In genomic region chr14:52266179-52266578, GRCh38 we compare ENCODE assay signal across 13 cellular contexts. TPM values are rescaled to one million over a fixed set of nuclear protein-coding genes. Genes with fewer than 3 reads are reported as not detected.
DNase-seq lines count a peak whose midpoint lies in the region; ATAC-seq and TF ChIP-seq lines count a peak whose summit lies in the region.
"Had no signal": no experiment of that assay in that cellular context is flagged by ENCODE, and none has a peak within 500 bp of the region (broad histone marks: within the 10 kb centered on the region; RNA-seq: fewer than 3 reads in every experiment).

No MANE protein-coding gene starts in this region.

- peaks cover 68% of the 10 kb centered on the region for H3K9me3 ChIP-seq in BLaER1
- no peaks in the 10 kb centered on the region for H3K9me3 ChIP-seq in naive thymus-derived CD4-positive, alpha-beta T cell (ENCODE audit: control insufficient read depth in 2 of 3, low read length in 3 of 3)

- no peak for ATAC-seq in naive thymus-derived CD4-positive, alpha-beta T cell
- ATAC-seq in HG02884 (IDR thresholded peaks at IDR 0.05; ENCODE audit: unreplicated experiment), result no peak
- no peak for ATAC-seq in GM21825 (IDR thresholded peaks at IDR 0.05; ENCODE audit: unreplicated experiment)

- CTCF ChIA-PET in naive thymus-derived CD4-positive, alpha-beta T cell (lab: Charles Lee), result no interaction called here

- peaks cover 26% of the 10 kb centered on the region for H3K36me3 ChIP-seq in BLaER1
- no peaks in the 10 kb centered on the region for H3K36me3 ChIP-seq in naive thymus-derived CD4-positive, alpha-beta T cell (ENCODE audit: control insufficient read depth in 2 of 3, insufficient read depth in 3 of 3, low read length in 3 of 3)

- intact Hi-C loops in naive thymus-derived CD4-positive, alpha-beta T cell (cut with micrococcal nuclease), result no loop called here

- peak overlapping the region; percentile 57 for H3K4me2 ChIP-seq in BLaER1

- H3K27ac Mint-ChIP-seq in endothelial cell (ENCODE audit: unreplicated experiment) (no peak overlapping the region), osteocyte (ENCODE audit: unreplicated experiment) (peak overlapping the region; percentile 54)
- H3K27ac Mint-ChIP-seq in naive thymus-derived CD4-positive, alpha-beta T cell, result no peak overlapping the region

- H3K36me3 Mint-ChIP-seq in endothelial cell (ENCODE audit: low read depth, unreplicated experiment) (no peaks in the 10 kb centered on the region), osteocyte (ENCODE audit: unreplicated experiment) (no peaks in the 10 kb centered on the region)
- peaks cover 0 to 30% (median 4%) of the 10 kb centered on the region in 5 donors for H3K36me3 Mint-ChIP-seq in naive thymus-derived CD4-positive, alpha-beta T cell

- H3K9ac ChIP-seq in BLaER1, result no peak overlapping the region

- H3K27me3 Mint-ChIP-seq in endothelial cell (ENCODE audit: unreplicated experiment) (peaks cover 20% of the 10 kb centered on the region), osteocyte (ENCODE audit: unreplicated experiment) (peaks cover 45% of the 10 kb centered on the region)
- peaks cover 36 to 61% (median 40%) of the 10 kb centered on the region in 5 donors for H3K27me3 Mint-ChIP-seq in naive thymus-derived CD4-positive, alpha-beta T cell

- H3K27me3 ChIP-seq in BLaER1, result peaks cover 41% of the 10 kb centered on the region
- H3K27me3 ChIP-seq in naive thymus-derived CD4-positive, alpha-beta T cell (ENCODE audit: control insufficient read depth in 2 of 2, insufficient read depth in 2 of 2, low read length in 2 of 2), result no peaks in the 10 kb centered on the region

- H3K4me1 ChIP-seq in BLaER1, result peaks cover 22% of the 10 kb centered on the region
- H3K4me1 ChIP-seq in naive thymus-derived CD4-positive, alpha-beta T cell (ENCODE audit: control insufficient read depth in 2 of 2, insufficient read depth in 2 of 2, low read length in 2 of 2), result peaks cover 5 to 29% of the 10 kb centered on the region in 2 donors

- DNase-seq in M059J (ENCODE audit: low read depth) (peak; percentile 47), endothelial cell (ENCODE audit: low spot score) (no peak), osteocyte (ENCODE audit: extremely low spot score, unreplicated experiment) (no peak), NCI-H187 (lab: John Stamatoyannopoulos, UW) (no peak)
- DNase-seq in naive thymus-derived CD4-positive, alpha-beta T cell, result no peak
- DNase-seq: activated CD4-positive, alpha-beta T cell treated with anti-CD3 and anti-CD28 coated beads, Interleukin-2, amount 50 U/mL, for 1 hour; H7; NCI-H82; stimulated activated naive CD4-positive, alpha-beta T cell treated with Interleukin-2 at 50 U/mL for 16 hours had no signal

- H3K4me3 Mint-ChIP-seq in endothelial cell (ENCODE audit: unreplicated experiment), result peak overlapping the region; percentile 43
- H3K4me3 Mint-ChIP-seq in osteocyte (ENCODE audit: unreplicated experiment), result no peak overlapping the region
- peak overlapping the region in 3 of 10 donors; percentile 39 to 93 (median 92) for H3K4me3 Mint-ChIP-seq in naive thymus-derived CD4-positive, alpha-beta T cell

- TF ChIP-seq CTCF in endothelial cell (IDR thresholded peaks at IDR 0.05; ENCODE audit: unreplicated experiment) (no peak), osteocyte (IDR thresholded peaks at IDR 0.05) (no peak)

- 0 out of 2 replicates have a peak overlapping the region, but pooled peaks have one; percentile 0 for H3K4me3 ChIP-seq in BLaER1
- no peak overlapping the region for H3K4me3 ChIP-seq in naive thymus-derived CD4-positive, alpha-beta T cell (ENCODE audit: low read length)

- H4K20me1 ChIP-seq in BLaER1, result no peaks in the 10 kb centered on the region

- H3K4me1 Mint-ChIP-seq in endothelial cell (ENCODE audit: unreplicated experiment), result peaks cover 48% of the 10 kb centered on the region
- peaks cover 36% of the 10 kb centered on the region for H3K4me1 Mint-ChIP-seq in osteocyte (ENCODE audit: unreplicated experiment)
- H3K4me1 Mint-ChIP-seq in naive thymus-derived CD4-positive, alpha-beta T cell, result peaks cover 12 to 46% (median 42%) of the 10 kb centered on the region in 7 donors

- no peak overlapping the region for H3K27ac ChIP-seq in BLaER1
- no peak overlapping the region for H3K27ac ChIP-seq in naive thymus-derived CD4-positive, alpha-beta T cell (ENCODE audit: low read depth, low read length)

- POLR2A ChIA-PET in naive thymus-derived CD4-positive, alpha-beta T cell (lab: Charles Lee), result no interaction called here

- H3K9me3 Mint-ChIP-seq in endothelial cell (ENCODE audit: unreplicated experiment) (no peaks in the 10 kb centered on the region), osteocyte (ENCODE audit: unreplicated experiment) (no peaks in the 10 kb centered on the region)
- peaks cover 0 to 3% (median 0%) of the 10 kb centered on the region in 11 donors for H3K9me3 Mint-ChIP-seq in naive thymus-derived CD4-positive, alpha-beta T cell

RNA-seq across cellular contexts. Expression of gene PTGDR, which starts 1.3 kb away (rescaled TPM):
- not detected in 2 replicates for total RNA-seq in M059J (2014; rRNA removed; shearing (Covaris generic))
- 0.23 TPM for total RNA-seq in endothelial cell (ENCODE audit: unreplicated experiment)
- not detected in 2 replicates for total RNA-seq in osteocyte
- 10 to 100 TPM in 1 of 5 experiments, 1 to 10 TPM in 1, under 1 TPM in 3; 0.22 to 12.4 (median 0.80) TPM for total RNA-seq in naive thymus-derived CD4-positive, alpha-beta T cell
- under 1 TPM; 0.10 to 0.35 TPM for polyA plus RNA-seq in naive thymus-derived CD4-positive, alpha-beta T cell
- total RNA-seq: H7 had no signal
- polyA plus RNA-seq: CD14-positive monocyte had no signal

RNA-seq across cellular contexts. Expression of gene PTGER2, which starts 47.9 kb away (rescaled TPM):
- total RNA-seq in M059J (2014; rRNA removed; shearing (Covaris generic)), result 0.54 and 0.71 TPM in 2 replicates
- total RNA-seq in endothelial cell (ENCODE audit: unreplicated experiment) (not detected), osteocyte (2.1 and 2.4 TPM in 2 replicates)
- 100 to 1,000 TPM in 1 of 5 experiments, 10 to 100 TPM in 2, 1 to 10 TPM in 2; 1.7 to 162 (median 15.2) TPM for total RNA-seq in naive thymus-derived CD4-positive, alpha-beta T cell
- 10 to 100 TPM; 23.4 to 67.7 TPM for polyA plus RNA-seq in naive thymus-derived CD4-positive, alpha-beta T cell
